In the genomic region with DNA sequence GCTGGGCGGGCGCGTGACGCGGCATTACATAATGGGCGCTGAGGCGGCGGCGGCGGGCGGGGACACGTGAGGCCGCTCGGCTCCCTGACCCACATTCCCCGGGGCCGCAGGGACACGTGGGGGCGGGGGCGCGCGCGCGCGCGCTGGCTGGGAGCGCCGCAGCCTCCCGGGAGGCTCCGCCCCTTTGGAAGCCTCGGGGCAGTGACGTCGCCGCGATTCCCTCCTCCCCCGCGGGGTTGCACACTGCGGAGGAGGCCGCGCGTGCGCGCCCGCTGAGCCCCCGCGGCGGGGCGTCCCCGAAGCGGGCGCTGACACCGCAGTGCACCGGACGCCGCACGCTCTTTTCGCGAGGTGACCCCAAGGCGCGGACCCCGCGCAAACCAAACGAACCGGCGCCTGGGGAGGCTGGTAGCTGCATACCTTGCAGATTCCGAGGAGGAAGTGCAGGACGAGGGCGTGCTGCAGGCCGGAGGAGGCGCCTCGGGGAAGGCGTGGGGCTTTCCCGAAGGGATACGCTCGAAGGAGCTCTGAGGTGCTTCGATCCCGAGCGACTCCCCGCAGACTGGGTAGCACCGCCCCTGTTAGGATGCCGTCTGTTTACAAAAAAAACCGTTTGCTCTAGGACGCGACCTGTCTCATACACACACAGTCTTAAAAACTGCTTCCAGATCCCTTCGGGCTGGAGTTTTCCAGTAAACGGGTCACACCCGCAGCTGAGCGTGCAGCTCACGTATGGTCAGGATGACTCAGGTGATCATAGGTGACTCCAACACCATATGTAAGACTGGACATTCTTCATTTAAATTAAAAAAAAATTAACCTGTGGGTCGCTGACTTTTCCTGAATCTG, we compare ENCODE assay signal across 8 cellular contexts. TPM values are rescaled to one million over a fixed set of nuclear protein-coding genes. Genes with fewer than 3 reads are reported as not detected.
DNase-seq lines count a peak whose midpoint lies in the region; ATAC-seq and TF ChIP-seq lines count a peak whose summit lies in the region.

No MANE protein-coding gene starts in this region.

- H3K4me3 ChIP-seq in BE2C (ENCODE audit: low read depth, low read length) = peak overlapping the region; percentile 70

- ATAC-seq in HG03432 (IDR thresholded peaks at IDR 0.05; ENCODE audit: unreplicated experiment) = peak; percentile 82

- H3K9me3 ChIP-seq in BE2C = no peaks in the 10 kb centered on the region

- no peaks in the 10 kb centered on the region for H3K27me3 ChIP-seq in BE2C

- H3K36me3 ChIP-seq in BE2C = no peaks in the 10 kb centered on the region

- TF ChIP-seq CTCF in BE2C (IDR thresholded peaks at IDR 0.05; ENCODE audit: low read depth, low read length) = no peak

- DNase-seq in BE2C = peak; percentile 93
- peak; percentile 93 for DNase-seq in GM19238 (ENCODE audit: insufficient read length, low spot score)
- peak; percentile 90 for DNase-seq in NCI-H446 treated with DMSO at 0.1 percent for 48 hours (lab: John Stamatoyannopoulos, UW)
- DNase-seq in activated CD4-positive, alpha-beta T cell treated with anti-CD3 and anti-CD28 coated beads for 1 hour = peak; percentile 97
- DNase-seq in cerebellum (ENCODE audit: low spot score) = peak; percentile 99
- DNase-seq in kidney glomerular epithelial cell (lab: John Stamatoyannopoulos, UW) = peak; percentile 84
- peak; percentile 93 to 95 for DNase-seq in stimulated activated CD4-positive, alpha-beta T cell treated with anti-CD3 and anti-CD28 coated beads, Interleukin-15, amount 100 ng/mL, for 48 hours (ENCODE audit: low read depth in 2 of 2)

- H3K4me1 ChIP-seq in BE2C = no peaks in the 10 kb centered on the region

RNA-seq across cellular contexts. Expression of a gene that starts 1.0 kb away (rescaled TPM):
- 7.8 TPM for polyA plus RNA-seq in BE2C (2012; ENCODE audit: insufficient read depth, insufficient read length, low read depth)
- total RNA-seq in cerebellum = 24.0 TPM

RNA-seq across cellular contexts. Expression of a gene that starts 29.2 kb away (rescaled TPM):
- polyA plus RNA-seq in BE2C (2012; ENCODE audit: insufficient read depth, insufficient read length, low read depth) = 821 TPM
- total RNA-seq in cerebellum = 1,353 TPM

RNA-seq across cellular contexts. Expression of a gene that starts 29.3 kb away (rescaled TPM):
- polyA plus RNA-seq in BE2C (2012; ENCODE audit: insufficient read depth, insufficient read length, low read depth) = 5.8 TPM
- 23.5 TPM for total RNA-seq in cerebellum

Comparison
In these comparisons a context has a peak if more than half of its experiments do, and no peak if none do; other contexts are left out.
1. Peak in every context shown above with its lines: DNase-seq, ATAC-seq and H3K4me3 ChIP-seq.